In the genomic region with DNA sequence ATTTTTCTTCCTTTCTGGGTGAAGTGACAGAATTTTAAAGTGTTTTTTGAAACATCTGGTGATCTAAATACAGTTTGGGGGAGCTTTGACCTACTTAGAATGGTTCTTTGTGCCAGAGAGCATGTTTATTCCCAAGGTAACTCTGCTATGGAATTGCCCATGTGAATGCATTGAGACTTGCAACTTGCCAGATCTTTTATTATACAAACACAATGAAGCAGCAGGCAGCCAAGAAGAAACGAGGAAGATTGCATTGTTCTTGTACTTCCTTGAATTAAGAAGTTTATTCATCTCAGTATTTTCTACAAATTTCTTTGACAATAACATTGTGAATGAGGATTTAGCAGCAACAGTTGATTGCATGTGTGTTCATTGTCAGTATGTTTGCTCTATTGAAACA, we compare ENCODE assay signal across 12 cellular contexts. TPM values are rescaled to one million over a fixed set of nuclear protein-coding genes. Genes with fewer than 3 reads are reported as not detected.
DNase-seq lines count a peak whose midpoint lies in the region; ATAC-seq and TF ChIP-seq lines count a peak whose summit lies in the region.
"Had no signal": no experiment of that assay in that cellular context is flagged by ENCODE, and none has a peak within 500 bp of the region (broad histone marks: within the 10 kb centered on the region; RNA-seq: fewer than 3 reads in every experiment).

No MANE protein-coding gene starts in this region.

- H3K9ac ChIP-seq in HUES6 (ENCODE audit: low read length) (peak overlapping the region; percentile 52), iPS-18a (ENCODE audit: low read length) (peak overlapping the region; percentile 85)

- POLR2A ChIA-PET in CD8-positive, alpha-beta memory T cell (lab: Charles Lee), result no interaction called here

- no peak for TF ChIP-seq POLR2A in body of pancreas (IDR thresholded peaks at IDR 0.05)

- H3K36me3 ChIP-seq in HUES6 (ENCODE audit: control insufficient read depth, insufficient read depth, low read length), result no peaks in the 10 kb centered on the region
- no peaks in the 10 kb centered on the region for H3K36me3 ChIP-seq in body of pancreas (replicated peaks in 1 of 2; ENCODE audit: insufficient read depth in 1 of 2, low read depth in 2 of 2)
- H3K36me3 ChIP-seq in iPS-18a (ENCODE audit: control insufficient read depth, low read depth, low read length), result no peaks in the 10 kb centered on the region
- H3K36me3 ChIP-seq in CD8-positive, alpha-beta memory T cell (ENCODE audit: insufficient read depth, low read length), result no peaks in the 10 kb centered on the region

- peaks cover 3 to 8% (median 4%) of the 10 kb centered on the region in 3 donors for H3K4me1 Mint-ChIP-seq in CD8-positive, alpha-beta memory T cell
- H3K4me1 Mint-ChIP-seq in HFFc6 (ENCODE audit: low read depth), result peaks cover 39% of the 10 kb centered on the region

- H3K9me3 ChIP-seq in HUES6 (ENCODE audit: control insufficient read depth, insufficient read depth, low read depth, low read length), result no peaks in the 10 kb centered on the region
- no peaks in the 10 kb centered on the region for H3K9me3 ChIP-seq in body of pancreas
- no peaks in the 10 kb centered on the region for H3K9me3 ChIP-seq in iPS-18a (ENCODE audit: control insufficient read depth, low read depth, low read length)
- H3K9me3 ChIP-seq in CD8-positive, alpha-beta memory T cell (ENCODE audit: low read length), result no peaks in the 10 kb centered on the region

- peaks cover 0 to 7% of the 10 kb centered on the region in 2 donors for H3K27me3 Mint-ChIP-seq in CD8-positive, alpha-beta memory T cell
- H3K27me3 Mint-ChIP-seq in HFFc6 (ENCODE audit: insufficient read depth), result no peaks in the 10 kb centered on the region
- H3K27me3 Mint-ChIP-seq: activated CD8-positive, alpha-beta T cell treated with anti-CD3 and anti-CD28 coated beads for 36 hours had no signal

- ATAC-seq in body of pancreas, result no peak
- no peak for ATAC-seq in HG03135 (IDR thresholded peaks at IDR 0.05; ENCODE audit: unreplicated experiment)
- ATAC-seq: activated CD8-positive, alpha-beta T cell treated with anti-CD3 and anti-CD28 coated beads for 36 hours had no signal

- peak overlapping the region; percentile 28 for H3K4me3 ChIP-seq in HUES6 (ENCODE audit: low read depth, low read length)
- no peak overlapping the region for H3K4me3 ChIP-seq in body of pancreas
- H3K4me3 ChIP-seq in iPS-18a (ENCODE audit: low read length), result peak overlapping the region; percentile 54
- H3K4me3 ChIP-seq in CD8-positive, alpha-beta memory T cell (ENCODE audit: low read length), result no peak overlapping the region

- H3K27ac ChIP-seq in HUES6 (ENCODE audit: low read depth, low read length) (peak overlapping the region; percentile 95), body of pancreas (peak overlapping the region in 3 of 4 donors; percentile 20 to 59 (median 28)), iPS-18a (ENCODE audit: low read length) (peak overlapping the region; percentile 95)
- H3K27ac ChIP-seq in CD8-positive, alpha-beta memory T cell (ENCODE audit: low read depth, low read length), result no peak overlapping the region

- no peak for DNase-seq in body of pancreas
- peak; percentile 50 for DNase-seq in retina
- DNase-seq in NCI-H146 treated with DMSO at 0.1 percent for 48 hours (lab: John Stamatoyannopoulos, UW; ENCODE audit: unreplicated experiment), result no peak
- no peak for DNase-seq in CD8-positive, alpha-beta memory T cell
- no peak for DNase-seq in HFFc6
- DNase-seq: activated effector memory CD4-positive, alpha-beta T cell treated with anti-CD3 and anti-CD28 coated beads, Interleukin-2, amount 50 U/mL, for 16 hours; stimulated activated naive CD4-positive, alpha-beta T cell treated with Interleukin-2 at 50 U/mL for 16 hours had no signal

- H3K4me1 ChIP-seq in HUES6 (ENCODE audit: control insufficient read depth, insufficient read depth, low read length) (peaks cover 62% of the 10 kb centered on the region), body of pancreas (peaks cover 43% of the 10 kb centered on the region), iPS-18a (ENCODE audit: control insufficient read depth, low read depth, low read length) (peaks cover 68% of the 10 kb centered on the region)
- H3K4me1 ChIP-seq in CD8-positive, alpha-beta memory T cell (ENCODE audit: insufficient read depth, low read length), result no peaks in the 10 kb centered on the region

- intact Hi-C loops in body of pancreas (cut with DNase I), result loop anchor here (10.0 kb wide), 1 partner anchor 200 kb away; no protein-coding TSS in a partner anchor

- 0 to 3% methylated on average over 1 of the region's 1 CpG for WGBS in body of pancreas, 2 donors

- H3K9me3 Mint-ChIP-seq in CD8-positive, alpha-beta memory T cell, result no peaks in the 10 kb centered on the region
- no peaks in the 10 kb centered on the region for H3K9me3 Mint-ChIP-seq in HFFc6
- H3K9me3 Mint-ChIP-seq: activated CD8-positive, alpha-beta T cell treated with anti-CD3 and anti-CD28 coated beads for 36 hours; CD14-positive monocyte had no signal

- no peaks in the 10 kb centered on the region for H3K36me3 Mint-ChIP-seq in CD8-positive, alpha-beta memory T cell
- H3K36me3 Mint-ChIP-seq in HFFc6 (ENCODE audit: low read depth), result no peaks in the 10 kb centered on the region
- H3K36me3 Mint-ChIP-seq: CD14-positive monocyte had no signal

- no peak overlapping the region for H3K4me3 Mint-ChIP-seq in CD8-positive, alpha-beta memory T cell
- no peak overlapping the region for H3K4me3 Mint-ChIP-seq in HFFc6
- H3K4me3 Mint-ChIP-seq: activated CD8-positive, alpha-beta T cell treated with anti-CD3 and anti-CD28 coated beads for 36 hours had no signal

- H3K27ac Mint-ChIP-seq in CD8-positive, alpha-beta memory T cell, result no peak overlapping the region
- no peak overlapping the region for H3K27ac Mint-ChIP-seq in HFFc6
- H3K27ac Mint-ChIP-seq: activated CD8-positive, alpha-beta T cell treated with anti-CD3 and anti-CD28 coated beads for 36 hours had no signal

- TF ChIP-seq CTCF in body of pancreas (IDR thresholded peaks at IDR 0.05) (no peak), HFFc6 (IDR thresholded peaks at IDR 0.05) (no peak)

- CTCF ChIA-PET in CD8-positive, alpha-beta memory T cell (lab: Charles Lee), result interaction anchor here (3.5 kb wide), 1 partner anchor 301 kb away, joined by 15 read pairs; a partner anchor contains a TSS

- H3K27me3 ChIP-seq in HUES6 (ENCODE audit: control insufficient read depth, insufficient read depth, low read length) (no peaks in the 10 kb centered on the region), body of pancreas (no peaks in the 10 kb centered on the region), iPS-18a (ENCODE audit: control insufficient read depth, insufficient read depth, low read length) (no peaks in the 10 kb centered on the region)
- no peaks in the 10 kb centered on the region for H3K27me3 ChIP-seq in CD8-positive, alpha-beta memory T cell (ENCODE audit: insufficient read depth, low read length, poor library complexity, severe bottlenecking)

RNA-seq across cellular contexts. Expression of a gene that starts 55.5 kb away (rescaled TPM):
- 10 to 100 TPM; 36.3 to 54.4 TPM for total RNA-seq in body of pancreas
- total RNA-seq in CD8-positive, alpha-beta memory T cell, result 1 to 10 TPM in 1 of 2 experiments, under 1 TPM in 1; 0.64 to 1.4 TPM
- 1.4 TPM for polyA plus RNA-seq in CD8-positive, alpha-beta memory T cell
- 1 to 10 TPM; 1.9 to 5.6 (median 4.8) TPM for total RNA-seq in HFFc6 (2021; fragmentation: NEBNext Ultra II Directional; extraction: Animal tissue kit (Norgen Biotek cat#: 25700))

Comparison
In these comparisons a context has a peak if more than half of its experiments do, and no peak if none do; other contexts are left out.
1. H3K4me3 ChIP-seq: peak in HUES6 (single experiment) and iPS-18a (single experiment); none in body of pancreas (0 of 2) and CD8-positive, alpha-beta memory T cell (single experiment).
2. RNA of a gene that starts 55.5 kb away (total RNA-seq): 36.3 to 54.4 TPM in body of pancreas; 1.9 to 5.6 TPM in HFFc6 and 0.64 to 1.4 TPM in CD8-positive, alpha-beta memory T cell; every median in the first group is over 4 times any median in the second.